ENCODE assay signal across 9 cellular contexts in the genomic region with DNA sequence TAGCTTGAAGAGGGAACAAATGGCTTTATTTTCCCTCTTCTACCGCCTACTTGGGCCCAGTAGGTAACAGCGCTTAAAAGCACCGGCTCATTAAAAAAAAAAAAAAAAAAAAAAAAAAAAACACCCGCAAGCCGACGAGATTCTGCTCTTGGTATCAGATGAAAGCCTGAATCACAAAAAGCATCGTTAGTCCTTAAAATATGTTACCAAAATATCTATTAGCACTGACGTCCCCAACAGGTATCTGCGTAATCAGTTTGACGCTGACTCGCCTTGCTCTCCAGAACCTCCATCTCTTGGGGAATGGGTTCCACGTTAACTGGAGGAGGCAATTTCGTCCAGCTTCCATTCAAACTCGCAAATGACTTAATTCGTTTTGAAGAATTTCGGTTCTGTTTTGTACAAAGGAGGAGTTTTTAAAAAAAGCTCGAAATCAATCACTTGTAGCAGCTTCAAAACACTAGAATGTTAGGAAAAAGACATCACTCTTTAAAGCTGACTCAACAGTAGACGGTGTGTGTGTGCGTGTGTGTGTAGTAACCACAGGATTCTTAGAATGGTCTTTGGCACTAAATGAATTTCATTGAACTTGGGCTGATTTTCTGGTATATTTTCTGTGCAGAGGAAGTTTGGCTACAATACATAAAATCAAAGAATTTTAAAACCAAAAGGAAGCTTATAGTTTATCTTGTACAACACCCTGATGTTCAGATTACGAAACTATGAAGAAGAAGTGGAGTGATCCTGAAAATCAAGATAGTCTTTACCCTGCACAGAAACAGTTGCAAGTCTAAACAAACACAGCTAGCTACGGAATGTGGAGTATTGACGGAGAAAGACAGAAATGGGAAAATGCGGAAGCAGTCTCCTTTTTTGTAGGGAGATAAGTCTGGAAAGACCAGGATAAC. TPM values are rescaled to one million over a fixed set of nuclear protein-coding genes. Genes with fewer than 3 reads are reported as not detected.
DNase-seq lines count a peak whose midpoint lies in the region; ATAC-seq, FAIRE-seq and TF ChIP-seq lines count a peak whose summit lies in the region.
"Had no signal": no experiment of that assay in that cellular context is flagged by ENCODE, and none has a peak within 500 bp of the region (broad histone marks: within the 10 kb centered on the region; RNA-seq: fewer than 3 reads in every experiment).

No MANE protein-coding gene starts in this region.

- DNase-seq in CD14-positive monocyte (ENCODE audit: low spot score) (no peak), NCI-H748 (lab: John Stamatoyannopoulos, UW; ENCODE audit: unreplicated experiment) (peak; percentile 80), fibroblast of peridontal ligament (ENCODE audit: extremely low read depth) (peak; percentile 85), occipital lobe (lab: John Stamatoyannopoulos, UW) (peak; percentile 1), urothelium cell line (ENCODE audit: low spot score) (peak; percentile 9), HTR-8/SVneo (ENCODE audit: insufficient read length, low spot score) (no peak)
- DNase-seq in activated T-cell treated with anti-CD3 and anti-CD28 coated beads, Interleukin-2, amount 50 U/mL, for 4 hours: peak; percentile 53

- peak; percentile 1 for ATAC-seq in GM21529 (IDR thresholded peaks at IDR 0.05; ENCODE audit: unreplicated experiment)
- peak; percentile 50 to 56 for ATAC-seq in activated T-cell treated with anti-CD3 and anti-CD28 coated beads, Interleukin-2, amount 50 U/mL, for 4 hours

- H3K9me3 Mint-ChIP-seq in CD14-positive monocyte: peaks cover 0 to 3% (median 2%) of the 10 kb centered on the region in 7 donors
- H3K9me3 Mint-ChIP-seq in activated T-cell treated with anti-CD3 and anti-CD28 coated beads, Interleukin-2, amount 50 U/mL, for 4 hours: no peaks in the 10 kb centered on the region

- H3K27ac Mint-ChIP-seq in CD14-positive monocyte: peak overlapping the region in 5 of 7 donors; percentile 1 to 95 (median 88)

- no peaks in the 10 kb centered on the region for H3K36me3 Mint-ChIP-seq in CD14-positive monocyte
- no peaks in the 10 kb centered on the region for H3K36me3 Mint-ChIP-seq in activated T-cell treated with anti-CD3 and anti-CD28 coated beads, Interleukin-2, amount 50 U/mL, for 4 hours (ENCODE audit: insufficient read depth)

- intact Hi-C loops in CD14-positive monocyte (cut with micrococcal nuclease): loop anchor here in 1 of 2 donors (5.0 kb wide), 1 partner anchor 55 kb away; no protein-coding TSS in a partner anchor

- TF ChIP-seq CTCF in CD14-positive monocyte (IDR thresholded peaks at IDR 0.05): no peak

- H3K4me1 Mint-ChIP-seq in CD14-positive monocyte: peaks cover 26% of the 10 kb centered on the region
- peaks cover 38% of the 10 kb centered on the region for H3K4me1 Mint-ChIP-seq in activated T-cell treated with anti-CD3 and anti-CD28 coated beads, Interleukin-2, amount 50 U/mL, for 4 hours (ENCODE audit: low read depth)

- peak overlapping the region; percentile 98 to 99 for H3K4me3 Mint-ChIP-seq in CD14-positive monocyte
- peak overlapping the region; percentile 99 for H3K4me3 Mint-ChIP-seq in activated T-cell treated with anti-CD3 and anti-CD28 coated beads, Interleukin-2, amount 50 U/mL, for 4 hours

- FAIRE-seq in urothelium cell line (lab: Jason Lieb, UNC) (no peak), HTR-8/SVneo (lab: Jason Lieb, UNC) (no peak)
- FAIRE-seq: TTC549 had no signal

- H3K27me3 Mint-ChIP-seq in CD14-positive monocyte (ENCODE audit: low read depth in 3 of 3): peaks cover 11 to 16% (median 16%) of the 10 kb centered on the region in 3 donors
- no peaks in the 10 kb centered on the region for H3K27me3 Mint-ChIP-seq in activated T-cell treated with anti-CD3 and anti-CD28 coated beads, Interleukin-2, amount 50 U/mL, for 4 hours (ENCODE audit: low read depth)

RNA-seq across cellular contexts. Expression of gene PGAP1, which starts 1.1 kb away (rescaled TPM):
- under 1 TPM; 0.10 to 0.33 TPM for polyA plus RNA-seq in CD14-positive monocyte
- 1 to 10 TPM; 5.7 to 7.5 (median 6.5) TPM for total RNA-seq in activated T-cell treated with anti-CD3 and anti-CD28 coated beads, Interleukin-2, amount 50 U/mL, for 4 hours
- total RNA-seq in occipital lobe: 105 TPM

Comparison
In these comparisons a context has a peak if more than half of its experiments do, and no peak if none do; other contexts are left out.
1. DNase-seq: peak in NCI-H748 (single experiment), activated T-cell treated with anti-CD3 and anti-CD28 coated beads, Interleukin-2, amount 50 U/mL, for 4 hours (single experiment), fibroblast of peridontal ligament (single experiment), occipital lobe (single experiment) and urothelium cell line (single experiment); none in CD14-positive monocyte (single experiment) and HTR-8/SVneo (single experiment).
2. RNA of gene PGAP1, which starts 1.1 kb away (total RNA-seq): 105 TPM in occipital lobe (single experiment); 5.7 to 7.5 TPM in activated T-cell treated with anti-CD3 and anti-CD28 coated beads, Interleukin-2, amount 50 U/mL, for 4 hours; every median in the first group is over 10 times any median in the second.